ENCODE assay signal across 8 cellular contexts in genomic region chr12:752673-753400, GRCh38. TPM values are rescaled to one million over a fixed set of nuclear protein-coding genes. Genes with fewer than 3 reads are reported as not detected.
DNase-seq lines count a peak whose midpoint lies in the region; ATAC-seq and TF ChIP-seq lines count a peak whose summit lies in the region.

No MANE protein-coding gene starts in this region.

- peak overlapping the region; percentile 89 for H3K4me3 ChIP-seq in RWPE2 (ENCODE audit: severe bottlenecking)
- H3K4me3 ChIP-seq in astrocyte of the spinal cord (ENCODE audit: low read depth, low read length): peak overlapping the region; percentile 74
- peak overlapping the region; percentile 86 for H3K4me3 ChIP-seq in iPS DF 6.9 (ENCODE audit: low read length)
- peak overlapping the region; percentile 90 to 95 (median 91) for H3K4me3 ChIP-seq in skeletal muscle tissue (ENCODE audit: low read length in 3 of 3)

- TF ChIP-seq CTCF in RWPE2 (IDR thresholded peaks at IDR 0.05; ENCODE audit: poor library complexity, severe bottlenecking) (peak; percentile 14), astrocyte of the spinal cord (IDR thresholded peaks at IDR 0.05; ENCODE audit: low read depth, low read length) (no peak)

- H3K27me3 ChIP-seq in RWPE2 (ENCODE audit: insufficient read depth, poor library complexity, severe bottlenecking): no peaks in the 10 kb centered on the region
- no peaks in the 10 kb centered on the region for H3K27me3 ChIP-seq in iPS DF 6.9 (ENCODE audit: control insufficient read depth, insufficient read depth, low read length)
- no peaks in the 10 kb centered on the region for H3K27me3 ChIP-seq in skeletal muscle tissue (ENCODE audit: control insufficient read depth in 3 of 3, insufficient read depth in 3 of 3, low read length in 3 of 3)

- H3K9me3 ChIP-seq in RWPE2 (ENCODE audit: severe bottlenecking): no peaks in the 10 kb centered on the region
- H3K9me3 ChIP-seq in iPS DF 6.9 (ENCODE audit: control insufficient read depth, insufficient read depth, low read length): no peaks in the 10 kb centered on the region
- no peaks in the 10 kb centered on the region for H3K9me3 ChIP-seq in skeletal muscle tissue (ENCODE audit: control insufficient read depth in 3 of 3, low read length in 3 of 3)

- H3K36me3 ChIP-seq in RWPE2 (ENCODE audit: low read depth): peaks cover 14% of the 10 kb centered on the region
- no peaks in the 10 kb centered on the region for H3K36me3 ChIP-seq in iPS DF 6.9 (ENCODE audit: control insufficient read depth, insufficient read depth, low read length)
- no peaks in the 10 kb centered on the region for H3K36me3 ChIP-seq in skeletal muscle tissue (ENCODE audit: control insufficient read depth in 3 of 3, insufficient read depth in 3 of 3, low read length in 3 of 3)

- in situ Hi-C loops in astrocyte of the spinal cord (cut with HindIII; ENCODE audit: low sequenced_read_pairs): no loop called here

- H3K27ac ChIP-seq in RWPE2 (ENCODE audit: poor library complexity, severe bottlenecking) (peak overlapping the region; percentile 68), iPS DF 6.9 (ENCODE audit: low read length) (no peak overlapping the region), skeletal muscle tissue (ENCODE audit: low read depth, low read length) (peak overlapping the region; percentile 95)

- no CpG with 5 or more reads among the region's 86 CpGs for WGBS in iPS DF 6.9 (ENCODE audit: insufficient coverage, insufficient read length)

- peak overlapping the region; percentile 85 to 94 (median 87) for H3K9ac ChIP-seq in skeletal muscle tissue (ENCODE audit: low read depth in 1 of 3, low read length in 3 of 3)

- peak; percentile 25 for ATAC-seq in GM18520 (IDR thresholded peaks at IDR 0.05; ENCODE audit: unreplicated experiment)
- ATAC-seq in HG03060 (IDR thresholded peaks at IDR 0.05; ENCODE audit: low read depth, unreplicated experiment): peak; percentile 3
- ATAC-seq in RWPE2 (ENCODE audit: low read depth): peak; percentile 13

- H3K4me1 ChIP-seq in RWPE2 (ENCODE audit: insufficient read depth, poor library complexity, severe bottlenecking) (peaks cover 35% of the 10 kb centered on the region), iPS DF 6.9 (ENCODE audit: control insufficient read depth, insufficient read depth, low read length) (no peaks in the 10 kb centered on the region; the same call in 1 of the 2 replicates), skeletal muscle tissue (ENCODE audit: control insufficient read depth in 3 of 3, insufficient read depth in 3 of 3, low read length in 3 of 3) (peaks cover 22 to 25% (median 23%) of the 10 kb centered on the region in 3 donors)

- DNase-seq in AG20443 (ENCODE audit: low spot score) (peak; percentile 77), RWPE2 (ENCODE audit: low spot score) (no peak), astrocyte of the spinal cord (ENCODE audit: low read depth, low spot score) (peak; percentile 48), iPS DF 6.9 (ENCODE audit: low read depth, low spot score) (no peak), T1000 (lab: John Stamatoyannopoulos, UW) (no peak)

RNA-seq across cellular contexts. Expression of gene WNK1, which starts 0.5 kb away (rescaled TPM):
- total RNA-seq in skeletal muscle tissue: 71.5 TPM

Comparison
In these comparisons a context has a peak if more than half of its experiments do, and no peak if none do; other contexts are left out.
1. DNase-seq: peak in AG20443 (single experiment) and astrocyte of the spinal cord (single experiment); none in RWPE2 (single experiment), iPS DF 6.9 (single experiment) and T1000 (single experiment).
2. Peak in every context shown above with its lines, with median percentiles within 50 percentile points of each other: ATAC-seq and H3K4me3 ChIP-seq.